9 cellular contexts compared by ENCODE assay signal in the genomic region with DNA sequence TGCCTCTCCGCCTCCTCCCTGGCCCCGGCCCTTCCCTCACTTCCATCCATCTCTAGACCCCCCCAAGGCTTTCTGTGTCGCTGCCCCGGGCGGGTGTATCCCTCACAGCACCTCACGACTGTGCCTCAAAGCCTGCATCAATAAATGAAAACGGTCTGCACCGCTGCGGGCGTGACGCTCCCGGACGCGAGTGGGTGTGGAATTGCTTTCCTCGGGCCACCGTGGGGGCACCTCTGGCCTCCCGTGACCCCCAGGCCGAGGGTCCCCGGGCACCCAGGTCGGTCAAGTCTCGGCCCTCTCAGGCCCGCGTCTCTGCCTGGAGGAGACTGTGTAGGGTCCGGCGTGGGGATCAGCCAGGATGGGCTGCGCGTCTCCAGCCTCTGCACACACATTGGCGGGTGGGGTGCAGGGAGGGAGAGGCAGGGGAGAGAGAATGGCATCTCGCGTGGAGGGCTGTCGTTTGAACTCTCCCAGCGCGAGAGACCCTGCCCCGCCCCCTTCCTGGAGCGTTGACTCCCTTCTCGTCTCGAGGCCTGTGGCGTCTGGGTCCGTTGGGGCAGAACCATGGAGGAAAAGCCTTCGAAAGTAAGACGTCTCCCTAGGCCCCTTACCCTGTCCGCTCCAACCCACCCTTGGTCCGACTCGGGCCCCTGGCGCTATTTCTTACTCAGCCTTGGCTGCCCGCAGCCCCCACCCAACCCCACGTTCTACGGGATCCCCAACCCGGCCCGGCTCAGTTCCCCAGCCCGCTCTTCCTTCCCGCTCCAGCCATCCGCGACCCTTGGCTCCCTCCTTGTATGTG. TPM values are rescaled to one million over a fixed set of nuclear protein-coding genes. Genes with fewer than 3 reads are reported as not detected.
DNase-seq lines count a peak whose midpoint lies in the region; ATAC-seq and TF ChIP-seq lines count a peak whose summit lies in the region.
"Had no signal": no experiment of that assay in that cellular context is flagged by ENCODE, and none has a peak within 500 bp of the region (broad histone marks: within the 10 kb centered on the region; RNA-seq: fewer than 3 reads in every experiment).

A gene with protein sequence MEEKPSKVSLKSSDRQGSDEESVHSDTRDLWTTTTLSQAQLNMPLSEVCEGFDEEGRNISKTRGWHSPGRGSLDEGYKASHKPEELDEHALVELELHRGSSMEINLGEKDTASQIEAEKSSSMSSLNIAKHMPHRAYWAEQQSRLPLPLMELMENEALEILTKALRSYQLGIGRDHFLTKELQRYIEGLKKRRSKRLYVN (plus strand): TSS at position 512 of the 802 bp plus-strand sequence. CDS start 53 bp downstream, at position 565.

- TF ChIP-seq POLR2A in upper lobe of left lung (IDR thresholded peaks at IDR 0.05), result no peak

- peak within 1 kb of the TSS; percentile 15 to 53 (median 44) for H3K4me3 ChIP-seq in upper lobe of left lung

- H3K36me3 ChIP-seq in upper lobe of left lung, result no peaks in the 10 kb centered on the region

- peaks cover 30 to 39% (median 35%) of the 10 kb centered on the region in 4 donors for H3K4me1 ChIP-seq in upper lobe of left lung

- no peak within 1 kb of the TSS for H3K27ac Mint-ChIP-seq in activated naive CD4-positive, alpha-beta T cell treated with anti-CD3 and anti-CD28 coated beads, Interleukin-2, amount 50 U/mL, for 72 hours
- H3K27ac Mint-ChIP-seq in MCF 10A (ENCODE audit: low read depth, unreplicated experiment) (no peak within 1 kb of the TSS), memory B cell (peak within 1 kb of the TSS; percentile 87)

- H3K4me1 Mint-ChIP-seq in MCF 10A (ENCODE audit: insufficient read depth, unreplicated experiment), result peaks cover 16% of the 10 kb centered on the region
- peaks cover 24% of the 10 kb centered on the region for H3K4me1 Mint-ChIP-seq in memory B cell

- peak within 1 kb of the TSS in 2 of 4 donors; percentile 14 to 45 for H3K27ac ChIP-seq in upper lobe of left lung

- intact Hi-C loops in MCF 10A (cut with micrococcal nuclease), result loop anchor here (2.0 to 5.0 kb wide), 2 partner anchors 47 to 113 kb away; a partner anchor contains a TSS

- no peaks in the 10 kb centered on the region for H3K9me3 ChIP-seq in upper lobe of left lung

- TF ChIP-seq CTCF in MCF 10A (IDR thresholded peaks at IDR 0.05; ENCODE audit: unreplicated experiment) (no peak), upper lobe of left lung (IDR thresholded peaks at IDR 0.05) (no peak)

- POLR2A ChIA-PET in MCF 10A (lab: Yijun Ruan, JAX), result interaction anchor here (1.6 to 5.8 kb wide), 7 partner anchors 15 to 115 kb away, joined by 8 to 107 read pairs (median 19); a partner anchor contains a TSS

- no peak for ATAC-seq in activated naive CD4-positive, alpha-beta T cell treated with anti-CD3 and anti-CD28 coated beads, Interleukin-2, amount 50 U/mL, for 72 hours
- no peak for ATAC-seq in memory B cell (ENCODE audit: low read depth)
- ATAC-seq in upper lobe of left lung (ENCODE audit: low FRiP score in 2 of 2), result peak in 1 of 2 donors; percentile 1
- ATAC-seq in HG03521 (IDR thresholded peaks at IDR 0.05; ENCODE audit: unreplicated experiment), result no peak
- no peak for ATAC-seq in HG02981 (IDR thresholded peaks at IDR 0.05; ENCODE audit: unreplicated experiment)

- no peaks in the 10 kb centered on the region for H3K36me3 Mint-ChIP-seq in activated naive CD4-positive, alpha-beta T cell treated with anti-CD3 and anti-CD28 coated beads, Interleukin-2, amount 50 U/mL, for 72 hours
- H3K36me3 Mint-ChIP-seq in MCF 10A (ENCODE audit: insufficient read depth, unreplicated experiment) (no peaks in the 10 kb centered on the region), memory B cell (no peaks in the 10 kb centered on the region)

- DNase-seq in activated naive CD4-positive, alpha-beta T cell treated with Interleukin-2 at 50 U/mL for 16 hours, result peak; percentile 26
- DNase-seq in activated naive CD4-positive, alpha-beta T cell treated with anti-CD3 and anti-CD28 coated beads, Interleukin-2, amount 50 U/mL, for 72 hours (ENCODE audit: low spot score in 2 of 2), result no peak
- no peak for DNase-seq in MCF 10A (ENCODE audit: unreplicated experiment)
- DNase-seq in memory B cell (ENCODE audit: low spot score in 2 of 2), result no peak
- DNase-seq in upper lobe of left lung, result no peak
- DNase-seq in kidney glomerular epithelial cell (lab: John Stamatoyannopoulos, UW), result no peak

- CTCF ChIA-PET in MCF 10A (lab: Yijun Ruan, JAX), result interaction anchor here (0.6 to 5.1 kb wide), 22 partner anchors 8 to 464 kb away, joined by 3 to 96 read pairs (median 6); a partner anchor contains a TSS

- no TSS peak for BruUV-seq in MCF 10A (replicated peaks; lab: Mats Ljungman, UMichigan)

- peak within 1 kb of the TSS; percentile 64 for H3K4me3 Mint-ChIP-seq in MCF 10A (ENCODE audit: unreplicated experiment)
- H3K4me3 Mint-ChIP-seq in memory B cell, result peak within 1 kb of the TSS; percentile 75

- WGBS in upper lobe of left lung, 2 donors, result 0 to 6% methylated on average over 20 to 41 of the region's 54 CpGs

- H3K27me3 Mint-ChIP-seq in MCF 10A (ENCODE audit: insufficient read depth, unreplicated experiment) (no peaks in the 10 kb centered on the region), memory B cell (peaks cover 25% of the 10 kb centered on the region)

- no peaks in the 10 kb centered on the region for H3K9me3 Mint-ChIP-seq in activated naive CD4-positive, alpha-beta T cell treated with anti-CD3 and anti-CD28 coated beads, Interleukin-2, amount 50 U/mL, for 72 hours
- H3K9me3 Mint-ChIP-seq in MCF 10A (ENCODE audit: unreplicated experiment) (no peaks in the 10 kb centered on the region), memory B cell (no peaks in the 10 kb centered on the region)

- TF ChIP-seq EP300 in upper lobe of left lung (IDR thresholded peaks at IDR 0.05), result no peak

- peaks cover 0 to 42% (median 27%) of the 10 kb centered on the region in 4 donors for H3K27me3 ChIP-seq in upper lobe of left lung

RNA-seq across cellular contexts. Expression of the gene that starts here (rescaled TPM):
- total RNA-seq in activated naive CD4-positive, alpha-beta T cell treated with anti-CD3 and anti-CD28 coated beads, Interleukin-2, amount 50 U/mL, for 72 hours, result under 1 TPM in 1 of 2 donors, not detected in 1; 0.55 TPM
- total RNA-seq in MCF 10A (2022) (0.68 TPM in 1 of 2 replicates, not detected in the other), upper lobe of left lung (10 to 100 TPM in 1 of 6 donors, 1 to 10 TPM in 1, under 1 TPM in 2, not detected in 2; 0.51 to 62.9 (median 2.5) TPM)
- total RNA-seq: kidney epithelial cell had no signal
